In genomic region chr16:2537451-2538379, GRCh38 we compare ENCODE assay signal across 8 cellular contexts. TPM values are rescaled to one million over a fixed set of nuclear protein-coding genes. Genes with fewer than 3 reads are reported as not detected.
A peak's percentile ranks its signal among the peaks of the same experiment; 100 is the strongest.
DNase-seq lines count a peak whose midpoint lies in the region; ATAC-seq, FAIRE-seq and TF ChIP-seq lines count a peak whose summit lies in the region.

Gene PDPK1 (plus strand): TSS chr16:2538021. CDS start chr16:2538113, 92 bp downstream.

- peaks cover 30% of the 10 kb centered on the region for H3K4me1 Mint-ChIP-seq in T-helper 17 cell

- no peak for FAIRE-seq in urothelium cell line (lab: Jason Lieb, UNC)

- no peaks in the 10 kb centered on the region for H3K36me3 Mint-ChIP-seq in T-helper 17 cell (ENCODE audit: low read depth)

- no peaks in the 10 kb centered on the region for H3K9me3 ChIP-seq in T-helper 17 cell (ENCODE audit: control insufficient read depth, low read length, poor library complexity, severe bottlenecking)

- ATAC-seq in HG02885 (IDR thresholded peaks at IDR 0.05; ENCODE audit: poor library complexity, unreplicated experiment), result peak; percentile 86
- peak; percentile 89 for ATAC-seq in T-helper 17 cell
- peak; percentile 92 for ATAC-seq in left ventricle myocardium superior

- H3K27me3 Mint-ChIP-seq in T-helper 17 cell, result no peaks in the 10 kb centered on the region

- peak within 1 kb of the TSS; percentile 87 for H3K27ac Mint-ChIP-seq in T-helper 17 cell

- peak within 1 kb of the TSS; percentile 87 for H3K4me3 Mint-ChIP-seq in T-helper 17 cell

- intact Hi-C loops in left ventricle myocardium superior (cut with micrococcal nuclease), result no loop called here

- TF ChIP-seq POLR2A in GM15510 (IDR thresholded peaks at IDR 0.05; ENCODE audit: borderline replicate concordance, extremely low read depth, insufficient read length), result peak; percentile 58

- DNase-seq in NCI-H1694 (lab: John Stamatoyannopoulos, UW), result peak; percentile 75
- peak; percentile 91 to 96 (median 92) for DNase-seq in T-helper 17 cell
- peak; percentile 42 to 97 (median 89) for DNase-seq in amygdala (lab: John Stamatoyannopoulos, UW)
- DNase-seq in left ventricle myocardium superior, result peak; percentile 97
- DNase-seq in pulmonary artery endothelial cell (ENCODE audit: low read depth, low spot score), result peak; percentile 81
- peak; percentile 97 for DNase-seq in urothelium cell line (ENCODE audit: low spot score)

RNA-seq across cellular contexts. Expression of gene PDPK1, which starts in this region (rescaled TPM):
- 10 to 100 TPM; 65.5 to 69.7 TPM for total RNA-seq in T-helper 17 cell
- 43.1 TPM for total RNA-seq in left ventricle myocardium superior
- total RNA-seq in pulmonary artery endothelial cell, result 14.2 and 23.8 TPM in 2 replicates

Comparison
In these comparisons a context has a peak if more than half of its experiments do, and no peak if none do; other contexts are left out.
1. Peak in every context shown above with its lines: DNase-seq and ATAC-seq.